25 cellular contexts compared by ENCODE assay signal in genomic region chr7:54778696-54779285, GRCh38.
"Had no signal": no experiment of that assay in that cellular context is flagged by ENCODE, and none has a peak within 500 bp of the region (broad histone marks: within the 10 kb centered on the region; RNA-seq: fewer than 3 reads in every experiment).

No MANE protein-coding gene starts in this region.

- DNase-seq: activated CD4-positive, alpha-beta T cell treated with anti-CD3 and anti-CD28 coated beads for 1 hour; activated naive CD4-positive, alpha-beta T cell; activated T-cell treated with anti-CD3 and anti-CD28 coated beads, Interleukin-2, amount 50 U/mL, for 24 hours; adrenal gland; cortex of kidney; endodermal cell; glutamatergic neuron; left ventricle myocardium superior; pancreas; psoas muscle; stimulated activated CD4-positive, alpha-beta T cell treated with anti-CD3 and anti-CD28 coated beads, Interleukin-4, amount 100 ng/mL, for 24 hours; stimulated activated naive CD4-positive, alpha-beta T cell treated with Interleukin-2 at 50 U/mL for 16 hours; T-cell; upper lobe of right lung had no signal

- H3K4me1 ChIP-seq: psoas muscle, right atrium auricular region, upper lobe of right lung had no signal

- H3K4me3 Mint-ChIP-seq: activated naive CD8-positive, alpha-beta T cell; activated T-cell treated with anti-CD3 and anti-CD28 coated beads, Interleukin-2, amount 50 U/mL, for 24 hours; endodermal cell; nephron; T-cell; T-helper 2 cell treated with Interferon-gamma antibody and Interleukin-4, amounts not matched to agents 5 μg/mL and 100 μg/mL, for 36 hours had no signal

- FAIRE-seq: frontal cortex, pancreas, TTC549 had no signal

- H3K36me3 ChIP-seq: adrenal gland, cardiac muscle cell, neutrophil, pancreas, right atrium auricular region, upper lobe of right lung had no signal

- H3K9me3 ChIP-seq: adrenal gland, neutrophil, pancreas, psoas muscle, right atrium auricular region, upper lobe of right lung had no signal

- H3K27ac Mint-ChIP-seq: activated naive CD8-positive, alpha-beta T cell; activated T-cell treated with anti-CD3 and anti-CD28 coated beads, Interleukin-2, amount 50 U/mL, for 24 hours; activated T-helper 2 cell treated with anti-CD3 and anti-CD28 coated beads, Interferon-gamma antibody, Interleukin-2, Interleukin-4, amounts not matched to agents 10 μg/mL and 5 μg/mL and 100 μg/mL, durations not matched to agents 14 hours and 24 hours and 36 hours; endodermal cell; nephron; T-cell; T-helper 2 cell treated with Interferon-gamma antibody and Interleukin-4, amounts not matched to agents 5 μg/mL and 100 μg/mL, for 36 hours had no signal

- H3K27me3 ChIP-seq: adrenal gland, cardiac muscle cell, hepatocyte, pancreas, right atrium auricular region, upper lobe of right lung had no signal

- H3K4me2 ChIP-seq: hepatocyte had no signal

- H3K4me3 ChIP-seq: adrenal gland, cardiac muscle cell, hepatocyte, pancreas, psoas muscle, right atrium auricular region, upper lobe of right lung had no signal

- H3K27ac ChIP-seq: adrenal gland, cardiac muscle cell, epithelial cell of prostate, hepatocyte, neutrophil, pancreas, psoas muscle, right atrium auricular region, upper lobe of right lung had no signal

- H3K36me3 Mint-ChIP-seq: T-cell had no signal

- H2AFZ ChIP-seq: hepatocyte had no signal

- H3K79me2 ChIP-seq: hepatocyte had no signal

- ATAC-seq: left ventricle myocardium superior, pancreas, psoas muscle, T-cell, upper lobe of right lung had no signal
